Comparison of ENCODE assay signal across 1 cellular context in genomic region chr2:112834379-112835014, GRCh38.
TF ChIP-seq lines count a peak whose summit lies in the region.

No MANE protein-coding gene starts in this region.

TF ChIP-seq in HepG2, 621 proteins besides CTCF, POLR2A, EP300 and RAD21 (continued from another document):
- TF ChIP-seq ZNF574 (CRISPR knock-in tag; IDR thresholded peaks at IDR 0.05) = no peak
- TF ChIP-seq GFI1 (CRISPR knock-in tag; IDR thresholded peaks at IDR 0.05; ENCODE audit: borderline replicate concordance) = no peak
- TF ChIP-seq ZFP36L1 (CRISPR knock-in tag; IDR thresholded peaks at IDR 0.05) = no peak
- TF ChIP-seq KAT8 (CRISPR knock-in tag; IDR thresholded peaks at IDR 0.05) = 0 out of 2 replicates have a peak, but pooled peaks have one; percentile 18
